In genomic region chr10:123140164-123140982, GRCh38 we compare ENCODE assay signal across 1 cellular context.
TF ChIP-seq lines count a peak whose summit lies in the region.

No MANE protein-coding gene starts in this region.

TF ChIP-seq in WTC11, 78 proteins besides CTCF, POLR2A, EP300 and RAD21 (continued from another document):
- TF ChIP-seq ZNF512 (CRISPR knock-in tag; IDR thresholded peaks at IDR 0.05; ENCODE audit: borderline replicate concordance) (no peak), ZNF232 (CRISPR knock-in tag; IDR thresholded peaks at IDR 0.05) (no peak), ETV6 (CRISPR knock-in tag; IDR thresholded peaks at IDR 0.05) (no peak), E2F4 (CRISPR knock-in tag; IDR thresholded peaks at IDR 0.05; ENCODE audit: borderline replicate concordance, low read depth) (no peak), AFF4 (CRISPR knock-in tag; IDR thresholded peaks at IDR 0.05; ENCODE audit: borderline replicate concordance) (no peak), ZMAT4 (CRISPR knock-in tag; IDR thresholded peaks at IDR 0.05) (no peak), ZNF317 (CRISPR knock-in tag; IDR thresholded peaks at IDR 0.05; ENCODE audit: borderline replicate concordance, low read depth) (no peak), CBFB (CRISPR knock-in tag; IDR thresholded peaks at IDR 0.05; ENCODE audit: low read depth) (no peak), ZBTB21 (CRISPR knock-in tag; IDR thresholded peaks at IDR 0.05; ENCODE audit: borderline replicate concordance) (no peak), ZNF425 (CRISPR knock-in tag; conservative IDR thresholded peaks at IDR 0.05) (no peak), ATF2 (CRISPR knock-in tag; IDR thresholded peaks at IDR 0.05; ENCODE audit: borderline replicate concordance, low read depth) (no peak)
